In genomic region chr6:14770040-14770439, GRCh38 we compare ENCODE assay signal across 19 cellular contexts.
DNase-seq lines count a peak whose midpoint lies in the region; ATAC-seq and TF ChIP-seq lines count a peak whose summit lies in the region.
"Had no signal": no experiment of that assay in that cellular context is flagged by ENCODE, and none has a peak within 500 bp of the region (broad histone marks: within the 10 kb centered on the region; RNA-seq: fewer than 3 reads in every experiment).

No MANE protein-coding gene starts in this region.

- no peaks in the 10 kb centered on the region for H3K79me2 ChIP-seq in trophoblast cell (ENCODE audit: control insufficient read depth, insufficient read depth, low read length, poor library complexity)

- no peak overlapping the region for H3K14ac ChIP-seq in trophoblast cell (ENCODE audit: low read length)

- no peak overlapping the region for H4K8ac ChIP-seq in trophoblast cell (ENCODE audit: low read depth, low read length)

- no peak overlapping the region for H3K23ac ChIP-seq in trophoblast cell (ENCODE audit: low read length)

- H3K36me3 Mint-ChIP-seq in CD14-positive monocyte (no peaks in the 10 kb centered on the region), endodermal cell (ENCODE audit: low read depth) (no peaks in the 10 kb centered on the region)
- H3K36me3 Mint-ChIP-seq: CD4-positive, CD25-positive, alpha-beta regulatory T cell had no signal

- H3K9ac ChIP-seq in endodermal cell (ENCODE audit: extremely low read depth, low read length, poor library complexity, severe bottlenecking) (no peak overlapping the region), trophoblast cell (ENCODE audit: low read length) (no peak overlapping the region)

- H3K9me3 ChIP-seq in endodermal cell (ENCODE audit: control insufficient read depth, low read length): no peaks in the 10 kb centered on the region
- no peaks in the 10 kb centered on the region for H3K9me3 ChIP-seq in trophoblast cell (ENCODE audit: insufficient read depth, low read depth, low read length)
- H3K9me3 ChIP-seq: A549, Peyer's patch, SJCRH30 had no signal

- peak overlapping the region; percentile 52 for H2BK5ac ChIP-seq in trophoblast cell (ENCODE audit: low read depth, low read length, poor library complexity)

- H3K4me1 Mint-ChIP-seq in CD14-positive monocyte: peaks cover 37% of the 10 kb centered on the region
- H3K4me1 Mint-ChIP-seq in endodermal cell: peaks cover 9% of the 10 kb centered on the region
- H3K4me1 Mint-ChIP-seq: CD4-positive, CD25-positive, alpha-beta regulatory T cell had no signal

- H3K9me3 Mint-ChIP-seq in CD14-positive monocyte (peaks cover 0 to 3% (median 0%) of the 10 kb centered on the region in 7 donors), endodermal cell (no peaks in the 10 kb centered on the region)

- H3K79me1 ChIP-seq in trophoblast cell (ENCODE audit: low read length): peaks cover 6% of the 10 kb centered on the region

- H4K91ac ChIP-seq in trophoblast cell (ENCODE audit: low read depth, low read length): no peak overlapping the region

- H3K27me3 ChIP-seq in endodermal cell (ENCODE audit: control insufficient read depth, insufficient read depth, low read length, poor library complexity, severe bottlenecking) (no peaks in the 10 kb centered on the region), trophoblast cell (ENCODE audit: insufficient read depth, low read length) (no peaks in the 10 kb centered on the region)
- H3K27me3 ChIP-seq: Peyer's patch, SJCRH30 had no signal

- DNase-seq in CD14-positive monocyte (ENCODE audit: low spot score) (no peak), endodermal cell (no peak), trophoblast cell (no peak), epidermal melanocyte (ENCODE audit: insufficient read length, low spot score) (no peak), DMS53 treated with DMSO at 0.1 percent for 48 hours (lab: John Stamatoyannopoulos, UW; ENCODE audit: unreplicated experiment) (no peak)
- DNase-seq in Jurkat, Clone E6-1 (ENCODE audit: low read depth, low spot score): peak; percentile 54
- DNase-seq: CD4-positive, CD25-positive, alpha-beta regulatory T cell; COR-L47; NCI-H1092 treated with DMSO at 0.1 percent for 48 hours; NCI-H1436 treated with DMSO at 0.1 percent for 48 hours; NCI-H2029; NCI-H345; NCI-H524 treated with DMSO at 0.1 percent for 48 hours; Peyer's patch; SJCRH30; T-helper 1 cell had no signal

- intact Hi-C loops in CD14-positive monocyte (cut with micrococcal nuclease): loop anchor here (10.0 kb wide), 2 partner anchors 55 to 65 kb away; no protein-coding TSS in a partner anchor

- no peaks in the 10 kb centered on the region for H3K4me1 ChIP-seq in endodermal cell (ENCODE audit: control insufficient read depth, insufficient read depth, low read length)
- peaks cover 10 to 12% of the 10 kb centered on the region in 2 experiments for H3K4me1 ChIP-seq in trophoblast cell (ENCODE audit: control insufficient read depth in 1 of 2, insufficient read depth in 2 of 2, low read length in 2 of 2)
- H3K4me1 ChIP-seq: Peyer's patch, SJCRH30 had no signal

- no peak for ATAC-seq in GM18519 (IDR thresholded peaks at IDR 0.05; ENCODE audit: low FRiP score, unreplicated experiment)
- ATAC-seq: A549 had no signal

- no peak overlapping the region for H3K18ac ChIP-seq in trophoblast cell (ENCODE audit: low read length)

- no peak overlapping the region for H2AK5ac ChIP-seq in trophoblast cell (ENCODE audit: low read length)

- no peaks in the 10 kb centered on the region for H3K36me3 ChIP-seq in endodermal cell (ENCODE audit: control insufficient read depth, insufficient read depth, low read length)
- H3K36me3 ChIP-seq in trophoblast cell (ENCODE audit: control insufficient read depth in 1 of 2, insufficient read depth in 2 of 2, low read length in 2 of 2): no peaks in the 10 kb centered on the region
- H3K36me3 ChIP-seq: Peyer's patch, SJCRH30 had no signal

- H3K27me3 Mint-ChIP-seq in CD14-positive monocyte (ENCODE audit: low read depth in 3 of 3) (peaks cover 0 to 2% (median 1%) of the 10 kb centered on the region in 3 donors), endodermal cell (ENCODE audit: insufficient read depth) (peaks cover 2% of the 10 kb centered on the region)
- H3K27me3 Mint-ChIP-seq: B cell had no signal

- TF ChIP-seq CTCF in CD14-positive monocyte (IDR thresholded peaks at IDR 0.05) (no peak), endodermal cell (conservative IDR thresholded peaks at IDR 0.05) (no peak)

- no peak overlapping the region for H3K4ac ChIP-seq in trophoblast cell (ENCODE audit: low read depth, low read length)

- H3K27ac ChIP-seq in endodermal cell (ENCODE audit: low read depth, low read length) (peak overlapping the region; percentile 72), trophoblast cell (ENCODE audit: low read depth, low read length) (peak overlapping the region; percentile 56)
- H3K27ac ChIP-seq: Peyer's patch, SJCRH30 had no signal

- H3K4me2 ChIP-seq in trophoblast cell (ENCODE audit: low read length): peak overlapping the region; percentile 4
- H3K4me2 ChIP-seq: A549 had no signal

- 97 to 100% methylated on average over 1 to 3 of the region's 3 CpGs for WGBS in endodermal cell (ENCODE audit: insufficient coverage in 1 of 2, insufficient read length in 1 of 2), 2 experiments
- no CpG with 5 or more reads among the region's 3 CpGs for WGBS in trophoblast cell (ENCODE audit: extremely low coverage, insufficient coverage, insufficient read length)

- H4K12ac ChIP-seq in trophoblast cell (ENCODE audit: low read depth, low read length): no peak overlapping the region

- H3K4me3 Mint-ChIP-seq in CD14-positive monocyte (no peak overlapping the region), endodermal cell (no peak overlapping the region)
- H3K4me3 Mint-ChIP-seq: B cell; CD4-positive, CD25-positive, alpha-beta regulatory T cell had no signal

- H3K27ac Mint-ChIP-seq in CD14-positive monocyte (peak overlapping the region in 5 of 7 donors; percentile 28 to 73 (median 52)), endodermal cell (no peak overlapping the region)
- H3K27ac Mint-ChIP-seq: B cell; CD4-positive, CD25-positive, alpha-beta regulatory T cell had no signal

- no peak overlapping the region for H3K4me3 ChIP-seq in Jurkat, Clone E6-1 (ENCODE audit: low read length)
- H3K4me3 ChIP-seq in endodermal cell (ENCODE audit: low read length): no peak overlapping the region
- no peak overlapping the region for H3K4me3 ChIP-seq in trophoblast cell (ENCODE audit: low read depth, low read length)
- H3K4me3 ChIP-seq: A549, Peyer's patch, SJCRH30 had no signal

- H2AFZ ChIP-seq in trophoblast cell (ENCODE audit: insufficient read depth, low read length, poor library complexity): no peak overlapping the region

- H2BK120ac ChIP-seq in trophoblast cell (ENCODE audit: insufficient read depth, low read length, poor library complexity): peak overlapping the region; percentile 53

- peak overlapping the region; percentile 36 for H2BK12ac ChIP-seq in trophoblast cell (ENCODE audit: low read length)
